In genomic region chr2:111905990-111906735, GRCh38 we compare ENCODE assay signal across 8 cellular contexts. TPM values are rescaled to one million over a fixed set of nuclear protein-coding genes. Genes with fewer than 3 reads are reported as not detected.
DNase-seq lines count a peak whose midpoint lies in the region; TF ChIP-seq lines count a peak whose summit lies in the region.

No MANE protein-coding gene starts in this region.

- CTCF ChIA-PET in Calu3 (lab: Charles Lee), result no interaction called here

- H3K27me3 Mint-ChIP-seq in neural crest cell (ENCODE audit: low read depth), result peaks cover 13% of the 10 kb centered on the region
- H3K27me3 Mint-ChIP-seq in Calu3 (ENCODE audit: unreplicated experiment), result no peaks in the 10 kb centered on the region
- H3K27me3 Mint-ChIP-seq in endothelial cell (ENCODE audit: unreplicated experiment), result no peaks in the 10 kb centered on the region

- H3K27ac ChIP-seq in HUES6 (ENCODE audit: low read depth, low read length) (no peak overlapping the region), cingulate gyrus (ENCODE audit: low read depth, low read length) (peak overlapping the region; percentile 85)

- H3K36me3 ChIP-seq in HUES6 (ENCODE audit: control insufficient read depth, insufficient read depth, low read length), result no peaks in the 10 kb centered on the region

- H3K9me3 Mint-ChIP-seq in neural crest cell (no peaks in the 10 kb centered on the region), Calu3 (ENCODE audit: low read depth, unreplicated experiment) (no peaks in the 10 kb centered on the region), endothelial cell (ENCODE audit: unreplicated experiment) (no peaks in the 10 kb centered on the region)

- no peak for TF ChIP-seq CTCF in GM12865 (IDR thresholded peaks at IDR 0.05; ENCODE audit: insufficient read depth, low read depth, low read length, missing control alignments)
- TF ChIP-seq CTCF in neural crest cell (conservative IDR thresholded peaks at IDR 0.05), result no peak
- TF ChIP-seq CTCF in Calu3 (IDR thresholded peaks at IDR 0.05; ENCODE audit: unreplicated experiment), result no peak
- TF ChIP-seq CTCF in endothelial cell (IDR thresholded peaks at IDR 0.05; ENCODE audit: unreplicated experiment), result no peak

- intact Hi-C loops in Calu3 (cut with micrococcal nuclease; ENCODE audit: unreplicated experiment), result loop anchor here (5.0 kb wide), 1 partner anchor 41 kb away; no protein-coding TSS in a partner anchor

- H3K4me3 ChIP-seq in GM12865 (ENCODE audit: low read depth, low read length) (peak overlapping the region; percentile 10; the same call in 1 of the 2 replicates), HUES6 (ENCODE audit: low read depth, low read length) (peak overlapping the region; percentile 27; the same call in 1 of the 2 replicates)

- DNase-seq in GM12865 (ENCODE audit: low read depth) (peak; percentile 55), neural crest cell (ENCODE audit: low read depth, low spot score) (no peak), NCI-H2107 (lab: John Stamatoyannopoulos, UW) (no peak), Calu3 (no peak), endothelial cell (ENCODE audit: low spot score) (no peak), GOT3 (lab: John Stamatoyannopoulos, UW) (no peak)

- peaks cover 52% of the 10 kb centered on the region for H3K4me1 Mint-ChIP-seq in neural crest cell
- H3K4me1 Mint-ChIP-seq in Calu3 (ENCODE audit: low read depth, unreplicated experiment), result peaks cover 12% of the 10 kb centered on the region
- peaks cover 21% of the 10 kb centered on the region for H3K4me1 Mint-ChIP-seq in endothelial cell (ENCODE audit: unreplicated experiment)

- H3K36me3 Mint-ChIP-seq in neural crest cell (ENCODE audit: low read depth), result no peaks in the 10 kb centered on the region
- no peaks in the 10 kb centered on the region for H3K36me3 Mint-ChIP-seq in Calu3 (ENCODE audit: insufficient read depth, unreplicated experiment)
- no peaks in the 10 kb centered on the region for H3K36me3 Mint-ChIP-seq in endothelial cell (ENCODE audit: low read depth, unreplicated experiment)

- no peaks in the 10 kb centered on the region for H3K9me3 ChIP-seq in HUES6 (ENCODE audit: control insufficient read depth, insufficient read depth, low read depth, low read length)

- H3K27ac Mint-ChIP-seq in neural crest cell (ENCODE audit: unreplicated experiment) (peak overlapping the region; percentile 64), Calu3 (ENCODE audit: unreplicated experiment) (no peak overlapping the region), endothelial cell (ENCODE audit: unreplicated experiment) (no peak overlapping the region)

- no TSS peak for BruUV-seq in Calu3 (replicated peaks; lab: Mats Ljungman, UMichigan)

- peak overlapping the region; percentile 41 for H3K4me3 Mint-ChIP-seq in neural crest cell
- H3K4me3 Mint-ChIP-seq in Calu3 (ENCODE audit: low read depth, unreplicated experiment), result no peak overlapping the region
- H3K4me3 Mint-ChIP-seq in endothelial cell (ENCODE audit: unreplicated experiment), result no peak overlapping the region

- peaks cover 57% of the 10 kb centered on the region for H3K4me1 ChIP-seq in HUES6 (ENCODE audit: control insufficient read depth, insufficient read depth, low read length)

- no peak overlapping the region for H3K9ac ChIP-seq in HUES6 (ENCODE audit: low read length)

- H3K27me3 ChIP-seq in HUES6 (ENCODE audit: control insufficient read depth, insufficient read depth, low read length), result no peaks in the 10 kb centered on the region

RNA-seq across cellular contexts. Expression of gene MERTK, which starts 7.8 kb away (rescaled TPM):
- total RNA-seq in neural crest cell (3.3 and 4.4 TPM in 2 replicates), Calu3 (2022) (1.5 and 2.1 TPM in 2 replicates), endothelial cell (ENCODE audit: unreplicated experiment) (12.3 TPM)

RNA-seq across cellular contexts. Expression of gene ANAPC1, which starts 22.2 kb away (rescaled TPM):
- 69.0 and 70.0 TPM in 2 replicates for total RNA-seq in neural crest cell
- 64.5 and 67.5 TPM in 2 replicates for total RNA-seq in Calu3 (2022)
- total RNA-seq in endothelial cell (ENCODE audit: unreplicated experiment), result 44.3 TPM
